Comparison of ENCODE assay signal across 24 cellular contexts in genomic region chr2:203450571-203450970, GRCh38.
"Had no signal": no experiment of that assay in that cellular context is flagged by ENCODE, and none has a peak within 500 bp of the region (broad histone marks: within the 10 kb centered on the region; RNA-seq: fewer than 3 reads in every experiment).

No MANE protein-coding gene starts in this region.

- ATAC-seq: activated CD4-positive, CD25-positive, alpha-beta regulatory T cell treated with anti-CD3 and anti-CD28 coated beads, Interleukin-2, amount 50 U/mL, for 24 hours; heart right ventricle; naive thymus-derived CD4-positive, alpha-beta T cell; pancreas; stimulated activated effector memory CD8-positive, alpha-beta T cell treated with anti-CD3 and anti-CD28 coated beads, Interleukin-12 subunit alpha, Interleukin-12 subunit beta, amount 100 ng/mL, for 72 hours had no signal

- H3K4me1 ChIP-seq: pancreas, stomach had no signal

- DNase-seq: activated CD4-positive, alpha-beta T cell treated with anti-CD3 and anti-CD28 coated beads, Interleukin-2, amount 10 ng/mL, durations not matched to agents 7 days and 5 days; activated CD8-positive, alpha-beta memory T cell treated with anti-CD3 and anti-CD28 coated beads for 24 hours; activated CD8-positive, alpha-beta memory T cell treated with anti-CD3 and anti-CD28 coated beads, Interleukin-2, amount 50 U/mL, for 48 hours; activated effector memory CD4-positive, alpha-beta T cell treated with anti-CD3 and anti-CD28 coated beads, Interleukin-2, amount 50 U/mL, for 16 hours; activated T-cell treated with anti-CD3 and anti-CD28 coated beads, Interleukin-2, amount 50 U/mL, for 48 hours; adrenal gland; dermis blood vessel endothelial cell; effector memory CD4-positive, alpha-beta T cell; esophagus squamous epithelium; heart right ventricle; immature natural killer cell; kidney glomerular epithelial cell; naive thymus-derived CD4-positive, alpha-beta T cell; pancreas; right lobe of liver; stimulated activated CD4-positive, alpha-beta T cell treated with anti-CD3 and anti-CD28 coated beads, Interleukin-4, amount 100 ng/mL, for 24 hours; stomach had no signal

- H3K36me3 ChIP-seq: pancreas had no signal

- H3K9me3 Mint-ChIP-seq: activated CD4-positive, alpha-beta T cell treated with anti-CD3 and anti-CD28 coated beads, Interleukin-2, amount 10 ng/mL, durations not matched to agents 7 days and 5 days; activated naive CD4-positive, alpha-beta T cell treated with anti-CD3 and anti-CD28 coated beads, Interleukin-2, amount 50 U/mL, for 24 hours; immature natural killer cell; memory B cell; naive thymus-derived CD4-positive, alpha-beta T cell; stimulated activated effector memory CD8-positive, alpha-beta T cell treated with anti-CD3 and anti-CD28 coated beads, Interleukin-12 subunit alpha, Interleukin-12 subunit beta, amount 100 ng/mL, for 72 hours; T-helper 1 cell treated with Interleukin-12 subunit alpha and Interleukin-12 subunit beta and Interleukin-4 antibody, amounts not matched to agents 30 μg/mL and 1 μg/mL, for 36 hours had no signal

- H3K27ac Mint-ChIP-seq: activated CD4-positive, alpha-beta T cell treated with anti-CD3 and anti-CD28 coated beads, Interleukin-2, amount 10 ng/mL, durations not matched to agents 7 days and 5 days; activated naive CD4-positive, alpha-beta T cell treated with anti-CD3 and anti-CD28 coated beads, Interleukin-2, amount 50 U/mL, for 24 hours; immature natural killer cell; memory B cell; stimulated activated effector memory CD8-positive, alpha-beta T cell treated with anti-CD3 and anti-CD28 coated beads, Interleukin-12 subunit alpha, Interleukin-12 subunit beta, amount 100 ng/mL, for 72 hours; T-helper 1 cell treated with Interleukin-12 subunit alpha and Interleukin-12 subunit beta and Interleukin-4 antibody, amounts not matched to agents 30 μg/mL and 1 μg/mL, for 36 hours had no signal

- H3K4me3 Mint-ChIP-seq: activated CD4-positive, alpha-beta T cell treated with anti-CD3 and anti-CD28 coated beads, Interleukin-2, amount 10 ng/mL, durations not matched to agents 7 days and 5 days; activated naive CD4-positive, alpha-beta T cell treated with anti-CD3 and anti-CD28 coated beads, Interleukin-2, amount 50 U/mL, for 24 hours; immature natural killer cell; memory B cell; naive thymus-derived CD4-positive, alpha-beta T cell; stimulated activated effector memory CD8-positive, alpha-beta T cell treated with anti-CD3 and anti-CD28 coated beads, Interleukin-12 subunit alpha, Interleukin-12 subunit beta, amount 100 ng/mL, for 72 hours; T-helper 1 cell treated with Interleukin-12 subunit alpha and Interleukin-12 subunit beta and Interleukin-4 antibody, amounts not matched to agents 30 μg/mL and 1 μg/mL, for 36 hours had no signal

- H3K4me3 ChIP-seq: adrenal gland, esophagus squamous epithelium, heart right ventricle, pancreas, right lobe of liver, stomach had no signal

- H3K4me1 Mint-ChIP-seq: immature natural killer cell, memory B cell had no signal

- H3K27me3 Mint-ChIP-seq: activated CD4-positive, alpha-beta T cell treated with anti-CD3 and anti-CD28 coated beads, Interleukin-2, amount 10 ng/mL, durations not matched to agents 7 days and 5 days; activated naive CD4-positive, alpha-beta T cell treated with anti-CD3 and anti-CD28 coated beads, Interleukin-2, amount 50 U/mL, for 24 hours; naive thymus-derived CD4-positive, alpha-beta T cell had no signal

- H3K36me3 Mint-ChIP-seq: immature natural killer cell, memory B cell had no signal

- H3K9me3 ChIP-seq: adrenal gland, esophagus squamous epithelium, heart right ventricle, pancreas, right lobe of liver, stomach had no signal

- FAIRE-seq: bronchial epithelial cell, endothelial cell of umbilical vein, pancreas had no signal

- H3K27ac ChIP-seq: adrenal gland, esophagus squamous epithelium, heart right ventricle, pancreas, right lobe of liver, stomach had no signal

- H3K27me3 ChIP-seq: adrenal gland, esophagus squamous epithelium, heart right ventricle, pancreas, right lobe of liver, stomach had no signal
